29 cellular contexts compared by ENCODE assay signal in genomic region chr16:85780281-85780680, GRCh38. TPM values are rescaled to one million over a fixed set of nuclear protein-coding genes. Genes with fewer than 3 reads are reported as not detected.
"Had no signal": no experiment of that assay in that cellular context is flagged by ENCODE, and none has a peak within 500 bp of the region (broad histone marks: within the 10 kb centered on the region; RNA-seq: fewer than 3 reads in every experiment).

No MANE protein-coding gene starts in this region.

- H2AFZ ChIP-seq: hepatocyte, parathyroid adenoma had no signal

- H3K4me2 ChIP-seq: hepatocyte had no signal

- H3K4me3 ChIP-seq: heart left ventricle, hepatocyte, lung, mucosa of descending colon, right atrium auricular region, skin epidermis, stomach, testis, thyroid gland, transverse colon, upper lobe of left lung, vagina had no signal

- H3K9ac ChIP-seq: parathyroid adenoma had no signal

- H3K27ac ChIP-seq: hepatocyte, parathyroid adenoma, right atrium auricular region, skin epidermis, stomach, testis, transverse colon, upper lobe of left lung, vagina had no signal

- DNase-seq: heart left ventricle; islet precursor cell; left ventricle myocardium superior; mesendoderm; midbrain; mucosa of descending colon; naive thymus-derived CD4-positive, alpha-beta T cell; occipital lobe; stimulated activated CD4-positive, alpha-beta T cell treated with anti-CD3 and anti-CD28 coated beads, Interleukin-12 subunit alpha, Interleukin-12 subunit beta, amount 100 ng/mL, for 4 hours; stimulated activated CD4-positive, alpha-beta T cell treated with anti-CD3 and anti-CD28 coated beads, Interleukin-15, amount 100 ng/mL, for 24 hours; stimulated activated CD4-positive, alpha-beta T cell treated with anti-CD3 and anti-CD28 coated beads, Interleukin-2, amount 100 ng/mL, for 24 hours; stimulated activated CD4-positive, alpha-beta T cell treated with anti-CD3 and anti-CD28 coated beads, Interleukin-4, amount 100 ng/mL, for 1 hour; stimulated activated naive B cell treated with anti-CD40 and anti-IgM and Interleukin-4, amounts not matched to agents 10 μg/mL and 1 μg/mL and 100 μg/mL, for 72 hours; stimulated activated naive CD8-positive, alpha-beta T cell treated with anti-CD3 and anti-CD28 coated beads, Interleukin-15, Interleukin-2, amounts not matched to agents 100 U/mL and 50 U/mL, for 24 hours; stomach; testis; thyroid gland; transverse colon; upper lobe of left lung had no signal

- H3K27me3 ChIP-seq: heart left ventricle, hepatocyte, right atrium auricular region, stomach, testis, thyroid gland, transverse colon, upper lobe of left lung, vagina had no signal

- H3K9me3 ChIP-seq: heart left ventricle, mucosa of descending colon, right atrium auricular region, stomach, testis, thyroid gland, transverse colon, upper lobe of left lung, vagina had no signal

- H3K4me1 ChIP-seq: testis had no signal

- ATAC-seq: heart left ventricle; left lobe of liver; left ventricle myocardium superior; mucosa of descending colon; naive thymus-derived CD4-positive, alpha-beta T cell; natural killer cell treated with Interleukin-12 subunit alpha and Interleukin-12 subunit beta and Interleukin-15 and Interleukin-18, amount 100 ng/mL, for 72 hours; sciatic nerve; stimulated activated naive B cell treated with anti-CD40 and anti-IgM and Interleukin-4, amounts not matched to agents 10 μg/mL and 1 μg/mL and 100 μg/mL, for 72 hours; stimulated activated naive CD8-positive, alpha-beta T cell treated with anti-CD3 and anti-CD28 coated beads, Interleukin-15, Interleukin-2, amounts not matched to agents 100 U/mL and 50 U/mL, for 24 hours had no signal

RNA-seq across cellular contexts. Expression of gene C16orf74, which starts 29.4 kb away (rescaled TPM):
- total RNA-seq: natural killer cell treated with Interleukin-12 subunit alpha and Interleukin-12 subunit beta and Interleukin-15 and Interleukin-18, amount 100 ng/mL, for 72 hours had no signal
- polyA plus RNA-seq: neural cell had no signal
